In the genomic region with DNA sequence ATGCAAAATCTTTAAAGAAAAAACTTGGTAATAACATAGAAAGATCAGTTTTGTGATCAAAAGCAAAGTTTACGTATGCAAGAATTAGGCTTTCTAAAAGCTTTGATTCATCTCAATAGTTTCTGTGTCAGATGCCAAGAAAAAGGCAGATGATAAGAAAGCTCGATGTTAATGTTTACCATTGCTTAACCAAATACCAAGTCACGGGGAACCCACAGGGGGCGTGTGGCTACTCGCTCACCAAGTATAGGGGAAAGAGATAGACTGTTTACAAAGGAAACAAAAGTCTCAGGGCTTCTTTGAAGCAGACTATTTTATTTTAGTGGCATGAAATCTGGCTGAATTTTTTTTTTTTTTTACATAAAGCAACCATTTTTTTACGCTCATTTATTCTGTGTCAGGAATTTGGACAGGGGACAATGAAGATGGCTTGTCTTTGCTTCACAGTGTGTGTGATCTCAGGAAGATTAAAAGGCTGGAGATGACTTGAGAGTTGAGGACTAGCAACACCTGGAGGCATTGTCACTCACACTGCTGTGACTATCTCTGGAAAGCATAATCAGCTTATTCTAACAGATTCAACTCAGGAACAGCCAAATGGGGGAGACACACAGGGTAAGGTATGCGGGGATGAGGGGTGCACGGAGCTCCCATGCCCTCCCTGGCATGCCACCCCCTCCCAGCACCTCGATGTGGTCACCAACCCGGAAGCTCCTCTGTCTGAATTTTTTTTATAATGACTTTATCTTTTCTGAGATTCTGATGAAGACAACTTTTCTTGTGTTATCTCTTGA, we compare ENCODE assay signal across 11 cellular contexts. TPM values are rescaled to one million over a fixed set of nuclear protein-coding genes. Genes with fewer than 3 reads are reported as not detected.
DNase-seq lines count a peak whose midpoint lies in the region; ATAC-seq and TF ChIP-seq lines count a peak whose summit lies in the region.
"Had no signal": no experiment of that assay in that cellular context is flagged by ENCODE, and none has a peak within 500 bp of the region (broad histone marks: within the 10 kb centered on the region; RNA-seq: fewer than 3 reads in every experiment).

No MANE protein-coding gene starts in this region.

- no peak overlapping the region for H3K27ac Mint-ChIP-seq in endothelial cell (ENCODE audit: unreplicated experiment)
- peak overlapping the region; percentile 26 to 58 (median 51) for H3K27ac Mint-ChIP-seq in nephron
- H3K27ac Mint-ChIP-seq: T-helper 1 cell treated with Interleukin-12 subunit alpha and Interleukin-12 subunit beta and Interleukin-4 antibody, amounts not matched to agents 30 μg/mL and 1 μg/mL, for 36 hours had no signal

- peak overlapping the region; percentile 42 for H3K4me3 Mint-ChIP-seq in endothelial cell (ENCODE audit: unreplicated experiment)
- H3K4me3 Mint-ChIP-seq in nephron, result no peak overlapping the region
- H3K4me3 Mint-ChIP-seq: central memory CD8-positive, alpha-beta T cell; naive B cell; T-helper 1 cell treated with Interleukin-12 subunit alpha and Interleukin-12 subunit beta and Interleukin-4 antibody, amounts not matched to agents 30 μg/mL and 1 μg/mL, for 36 hours had no signal

- no peak for DNase-seq in GM10266 (ENCODE audit: extremely low spot score)
- peak; percentile 34 for DNase-seq in HuH-7.5 (ENCODE audit: low spot score)
- DNase-seq in endothelial cell (ENCODE audit: low spot score), result no peak
- no peak for DNase-seq in gastrocnemius medialis
- no peak for DNase-seq in GM19240 (ENCODE audit: insufficient read length, low spot score)
- DNase-seq in retina, result no peak
- no peak for DNase-seq in colonic mucosa
- DNase-seq: naive B cell had no signal

- no peaks in the 10 kb centered on the region for H3K9me3 Mint-ChIP-seq in endothelial cell (ENCODE audit: unreplicated experiment)
- peaks cover 5% of the 10 kb centered on the region for H3K9me3 Mint-ChIP-seq in nephron
- H3K9me3 Mint-ChIP-seq: central memory CD8-positive, alpha-beta T cell; T-helper 1 cell treated with Interleukin-12 subunit alpha and Interleukin-12 subunit beta and Interleukin-4 antibody, amounts not matched to agents 30 μg/mL and 1 μg/mL, for 36 hours had no signal

- H3K36me3 Mint-ChIP-seq in endothelial cell (ENCODE audit: low read depth, unreplicated experiment) (peaks cover 39% of the 10 kb centered on the region), nephron (ENCODE audit: low read depth) (peaks cover 61% of the 10 kb centered on the region)

- peaks cover 0 to 23% of the 10 kb centered on the region in 2 donors for H3K36me3 ChIP-seq in gastrocnemius medialis
- H3K36me3 ChIP-seq in colonic mucosa, result no peaks in the 10 kb centered on the region

- TF ChIP-seq POLR2A in gastrocnemius medialis (IDR thresholded peaks at IDR 0.05), result no peak

- H3K9me3 ChIP-seq in gastrocnemius medialis (no peaks in the 10 kb centered on the region), colonic mucosa (no peaks in the 10 kb centered on the region)

- intact Hi-C loops in gastrocnemius medialis (cut with DNase I; ENCODE audit: low total_unique reads), result no loop called here
- intact Hi-C loops in colonic mucosa (cut with DNase I), result no loop called here

- TF ChIP-seq CTCF in GM10266 (IDR thresholded peaks at IDR 0.05; ENCODE audit: control insufficient read depth, insufficient read depth, low read depth, missing control alignments) (peak; percentile 12), endothelial cell (IDR thresholded peaks at IDR 0.05; ENCODE audit: unreplicated experiment) (no peak), nephron (IDR thresholded peaks at IDR 0.05; ENCODE audit: unreplicated experiment in 3 of 3) (peak in 2 of 3 experiments; percentile 27 to 39), gastrocnemius medialis (IDR thresholded peaks at IDR 0.05 in 4 of 5, conservative IDR thresholded peaks at IDR 0.05 in 1 of 5) (no peak), colonic mucosa (IDR thresholded peaks at IDR 0.05) (no peak)

- in situ Hi-C loops in gastrocnemius medialis (cut with MboI; ENCODE audit: low sequenced_read_pairs in 4 of 4), result no loop called here

- no peak for ATAC-seq in gastrocnemius medialis

- H3K4me1 Mint-ChIP-seq in endothelial cell (ENCODE audit: unreplicated experiment), result peaks cover 9% of the 10 kb centered on the region
- H3K4me1 Mint-ChIP-seq in nephron, result peaks cover 5% of the 10 kb centered on the region
- H3K4me1 Mint-ChIP-seq: naive B cell had no signal

- H3K4me3 ChIP-seq in gastrocnemius medialis, result no peak overlapping the region
- no peak overlapping the region for H3K4me3 ChIP-seq in colonic mucosa

- no peak overlapping the region for H3K27ac ChIP-seq in gastrocnemius medialis
- no peak overlapping the region for H3K27ac ChIP-seq in colonic mucosa

- peaks cover 1% of the 10 kb centered on the region for H3K27me3 Mint-ChIP-seq in endothelial cell (ENCODE audit: unreplicated experiment)
- H3K27me3 Mint-ChIP-seq in nephron (ENCODE audit: low read depth), result no peaks in the 10 kb centered on the region
- H3K27me3 Mint-ChIP-seq: central memory CD8-positive, alpha-beta T cell; naive B cell had no signal

- H3K27me3 ChIP-seq in gastrocnemius medialis (no peaks in the 10 kb centered on the region), colonic mucosa (no peaks in the 10 kb centered on the region)

- no peaks in the 10 kb centered on the region for H3K4me1 ChIP-seq in gastrocnemius medialis
- H3K4me1 ChIP-seq in colonic mucosa, result no peaks in the 10 kb centered on the region

- H3K9ac ChIP-seq in colonic mucosa (ENCODE audit: low read depth in 2 of 2, low read length in 2 of 2), result no peak overlapping the region

RNA-seq across cellular contexts. Expression of gene RCBTB1, which starts 24.9 kb away (rescaled TPM):
- total RNA-seq in endothelial cell (ENCODE audit: unreplicated experiment) (41.2 TPM), gastrocnemius medialis (10 to 100 TPM in 1 of 4 donors, 1 to 10 TPM in 3; 5.3 to 14.4 (median 5.7) TPM), colonic mucosa (1 to 10 TPM; 6.2 to 7.5 TPM)

Comparison
In these comparisons a context has a peak if more than half of its experiments do, and no peak if none do; other contexts are left out.
1. CTCF ChIP-seq: peak in GM10266 (single experiment) and nephron (2 of 3); none in endothelial cell (single experiment), gastrocnemius medialis (0 of 5) and colonic mucosa (single experiment).